Comparison of ENCODE assay signal across 9 cellular contexts in genomic region chr13:48586591-48587103, GRCh38. TPM values are rescaled to one million over a fixed set of nuclear protein-coding genes. Genes with fewer than 3 reads are reported as not detected.
A peak's percentile ranks its signal among the peaks of the same experiment; 100 is the strongest.
DNase-seq lines count a peak whose midpoint lies in the region; ATAC-seq and TF ChIP-seq lines count a peak whose summit lies in the region.
"Had no signal": no experiment of that assay in that cellular context is flagged by ENCODE, and none has a peak within 500 bp of the region (broad histone marks: within the 10 kb centered on the region; RNA-seq: fewer than 3 reads in every experiment).

No MANE protein-coding gene starts in this region.

- H3K27me3 Mint-ChIP-seq in activated CD8-positive, alpha-beta memory T cell treated with anti-CD3 and anti-CD28 coated beads, Interleukin-2, amount 10 ng/mL, durations not matched to agents 7 days and 5 days: peaks cover 29% of the 10 kb centered on the region

- in situ Hi-C loops in astrocyte of the spinal cord (cut with HindIII; ENCODE audit: low sequenced_read_pairs): no loop called here

- H3K4me3 Mint-ChIP-seq in activated CD8-positive, alpha-beta memory T cell treated with anti-CD3 and anti-CD28 coated beads, Interleukin-2, amount 10 ng/mL, durations not matched to agents 7 days and 5 days: no peak overlapping the region

- intact Hi-C loops in upper lobe of right lung (cut with DNase I) (no loop called here), PC-9 (cut with micrococcal nuclease; ENCODE audit: unreplicated experiment) (no loop called here)

- no TSS peak for BruUV-seq in PC-9 (replicated peaks; lab: Mats Ljungman, UMichigan)

- H4K20me1 ChIP-seq in PC-9 (ENCODE audit: insufficient read depth): no peaks in the 10 kb centered on the region

- no peak overlapping the region for H2AFZ ChIP-seq in PC-9

- POLR2A ChIA-PET in PC-9 (lab: Charles Lee; ENCODE audit: unreplicated experiment): no interaction called here

- ATAC-seq in activated CD8-positive, alpha-beta memory T cell treated with anti-CD3 and anti-CD28 coated beads, Interleukin-2, amount 10 ng/mL, durations not matched to agents 7 days and 5 days: peak; percentile 23
- peak; percentile 15 for ATAC-seq in upper lobe of right lung

- H3K4me2 ChIP-seq in PC-9: no peak overlapping the region

- H3K4me1 ChIP-seq in upper lobe of right lung (peaks cover 26% of the 10 kb centered on the region), PC-9 (replicated peaks; ENCODE audit: insufficient read depth) (no peaks in the 10 kb centered on the region)

- H3K27ac ChIP-seq in upper lobe of right lung: no peak overlapping the region
- H3K27ac ChIP-seq in PC-9: no peak overlapping the region

- H3K9me2 ChIP-seq in PC-9 (ENCODE audit: insufficient read depth): no peaks in the 10 kb centered on the region

- CTCF ChIA-PET in activated CD8-positive, alpha-beta memory T cell treated with anti-CD3 and anti-CD28 coated beads, Interleukin-2, amount 10 ng/mL, durations not matched to agents 7 days and 5 days (lab: Charles Lee): interaction anchor here (1.6 to 1.7 kb wide), 2 partner anchors 9 to 252 kb away, joined by 5 to 6 read pairs; no protein-coding TSS in a partner anchor
- CTCF ChIA-PET in PC-9 (lab: Charles Lee): no interaction called here

- DNase-seq in activated CD8-positive, alpha-beta memory T cell treated with anti-CD3 and anti-CD28 coated beads, Interleukin-2, amount 10 ng/mL, durations not matched to agents 7 days and 5 days: no peak
- no peak for DNase-seq in activated CD8-positive, alpha-beta memory T cell treated with anti-CD3 and anti-CD28 coated beads, Interleukin-2, amount 50 U/mL, for 4 hours
- peak; percentile 33 for DNase-seq in astrocyte of the spinal cord (ENCODE audit: low read depth, low spot score)
- peak; percentile 61 for DNase-seq in medulla oblongata (ENCODE audit: extremely low spot score)
- no peak for DNase-seq in upper lobe of right lung
- DNase-seq in Kasumi-1 (lab: John Stamatoyannopoulos, UW): no peak
- no peak for DNase-seq in PC-9
- no peak for DNase-seq in T-helper 9 cell
- DNase-seq: NCI-H2029 had no signal

- H3K27me3 ChIP-seq in upper lobe of right lung (no peaks in the 10 kb centered on the region), PC-9 (ENCODE audit: insufficient read depth, low read depth) (peaks cover 5% of the 10 kb centered on the region; the same call in 1 of the 2 replicates)

- H3K4me3 ChIP-seq in astrocyte of the spinal cord (ENCODE audit: low read depth, low read length) (no peak overlapping the region), upper lobe of right lung (no peak overlapping the region), PC-9 (no peak overlapping the region)

- H3K27ac Mint-ChIP-seq in activated CD8-positive, alpha-beta memory T cell treated with anti-CD3 and anti-CD28 coated beads, Interleukin-2, amount 10 ng/mL, durations not matched to agents 7 days and 5 days: peak overlapping the region; percentile 34

- H3K79me2 ChIP-seq in PC-9 (ENCODE audit: low read depth): no peaks in the 10 kb centered on the region

- H3F3A ChIP-seq in PC-9 (ENCODE audit: insufficient read depth, low read depth): no peaks in the 10 kb centered on the region

- H3K36me3 Mint-ChIP-seq in activated CD8-positive, alpha-beta memory T cell treated with anti-CD3 and anti-CD28 coated beads, Interleukin-2, amount 10 ng/mL, durations not matched to agents 7 days and 5 days: peaks cover 5% of the 10 kb centered on the region

- no peak for TF ChIP-seq CTCF in astrocyte of the spinal cord (IDR thresholded peaks at IDR 0.05; ENCODE audit: low read depth, low read length)
- TF ChIP-seq CTCF in upper lobe of right lung (IDR thresholded peaks at IDR 0.05): no peak
- no peak for TF ChIP-seq CTCF in PC-9 (conservative IDR thresholded peaks at IDR 0.05)

- H3K9me3 ChIP-seq in upper lobe of right lung (no peaks in the 10 kb centered on the region), PC-9 (ENCODE audit: insufficient read depth, low read depth) (no peaks in the 10 kb centered on the region)

- H3K36me3 ChIP-seq in upper lobe of right lung (no peaks in the 10 kb centered on the region), PC-9 (ENCODE audit: low read depth) (no peaks in the 10 kb centered on the region)

- peaks cover 16% of the 10 kb centered on the region for H3K4me1 Mint-ChIP-seq in activated CD8-positive, alpha-beta memory T cell treated with anti-CD3 and anti-CD28 coated beads, Interleukin-2, amount 10 ng/mL, durations not matched to agents 7 days and 5 days

- H3K9me3 Mint-ChIP-seq in activated CD8-positive, alpha-beta memory T cell treated with anti-CD3 and anti-CD28 coated beads, Interleukin-2, amount 10 ng/mL, durations not matched to agents 7 days and 5 days (ENCODE audit: low read depth): peaks cover 2% of the 10 kb centered on the region

RNA-seq across cellular contexts. Expression of gene RCBTB2, which starts 53.8 kb away (rescaled TPM):
- 10 to 100 TPM; 17.0 to 22.5 TPM for total RNA-seq in activated CD8-positive, alpha-beta memory T cell treated with anti-CD3 and anti-CD28 coated beads, Interleukin-2, amount 10 ng/mL, durations not matched to agents 7 days and 5 days
- total RNA-seq in upper lobe of right lung (18.4 TPM), PC-9 (2021) (1.7 and 2.6 TPM in 2 replicates)

Comparison
In these comparisons a context has a peak if more than half of its experiments do, and no peak if none do; other contexts are left out.
1. DNase-seq: peak in astrocyte of the spinal cord (single experiment) and medulla oblongata (single experiment); none in activated CD8-positive, alpha-beta memory T cell treated with anti-CD3 and anti-CD28 coated beads, Interleukin-2, amount 10 ng/mL, durations not matched to agents 7 days and 5 days (single experiment), activated CD8-positive, alpha-beta memory T cell treated with anti-CD3 and anti-CD28 coated beads, Interleukin-2, amount 50 U/mL, for 4 hours (single experiment), upper lobe of right lung (single experiment), Kasumi-1 (0 of 2), PC-9 (0 of 2) and T-helper 9 cell (single experiment).